36 cellular contexts compared by ENCODE assay signal in the genomic region with DNA sequence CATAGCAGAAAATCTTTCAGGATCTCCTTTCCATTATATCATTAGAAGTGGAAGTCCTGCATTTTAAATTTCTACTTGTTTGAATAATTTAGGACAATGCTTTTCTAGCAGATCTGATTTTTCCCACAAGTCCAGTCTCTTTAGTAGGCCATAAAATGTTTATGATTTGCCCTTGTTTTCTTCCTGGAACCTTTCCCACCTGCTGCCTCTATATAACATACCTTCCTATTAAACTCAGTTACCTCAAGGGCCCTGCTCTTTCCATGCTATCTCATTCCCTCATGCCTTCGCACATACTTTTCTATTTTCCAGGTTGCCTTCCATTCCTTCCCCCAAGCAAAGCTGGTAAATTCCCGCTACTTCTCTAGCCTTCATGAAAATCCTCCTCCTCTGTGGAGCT.
"Had no signal": no experiment of that assay in that cellular context is flagged by ENCODE, and none has a peak within 500 bp of the region (broad histone marks: within the 10 kb centered on the region; RNA-seq: fewer than 3 reads in every experiment).

No MANE protein-coding gene starts in this region.

- H3K4me3 ChIP-seq: ascending aorta, cardiac muscle cell had no signal

- H3K4me3 Mint-ChIP-seq: activated B cell treated with CpG ODN at 0.5 μM for 24 hours; activated CD4-positive, alpha-beta memory T cell treated with anti-CD3 and anti-CD28 coated beads for 36 hours; activated CD4-positive, alpha-beta T cell treated with anti-CD3 and anti-CD28 coated beads, Interleukin-2, amount 10 ng/mL, durations not matched to agents 24 days and 14 days; activated CD8-positive, alpha-beta T cell treated with anti-CD3 and anti-CD28 coated beads for 36 hours; activated naive CD4-positive, alpha-beta T cell treated with anti-CD3 and anti-CD28 coated beads, Interleukin-2, amount 10 ng/mL, durations not matched to agents 7 days and 5 days; activated naive CD4-positive, alpha-beta T cell treated with anti-CD3 and anti-CD28 coated beads, Interleukin-2, amount 50 U/mL, for 24 hours; activated naive CD8-positive, alpha-beta T cell; activated naive CD8-positive, alpha-beta T cell treated with anti-CD3 and anti-CD28 coated beads, Interleukin-2, amount 10 ng/mL, durations not matched to agents 7 days and 5 days; activated naive CD8-positive, alpha-beta T cell treated with anti-CD3 and anti-CD28 coated beads, Interleukin-2, amount 50 U/mL, for 24 hours; activated T-cell treated with anti-CD3 and anti-CD28 coated beads, Interleukin-2, amount 50 U/mL, for 4 hours; activated T-cell treated with anti-CD3 and anti-CD28 coated beads, Interleukin-2, amount 50 U/mL, for 72 hours; activated T-helper 1 cell treated with anti-CD3 and anti-CD28 coated beads, Interleukin-12 subunit alpha, Interleukin-12 subunit beta, Interleukin-2, Interleukin-4 antibody, amounts not matched to agents 30 ng/mL and 10 ng/mL and 1 ng/mL, durations not matched to agents 14 hours and 24 hours and 36 hours; activated T-helper 17 cell treated with anti-CD3 and anti-CD28 coated beads, Interleukin-2, amount 50 U/mL, for 72 hours; brain; central memory CD8-positive, alpha-beta T cell; T-helper 1 cell treated with Interleukin-12 subunit alpha and Interleukin-12 subunit beta and Interleukin-4 antibody, amounts not matched to agents 30 μg/mL and 1 μg/mL, for 36 hours; T-helper 2 cell treated with Interferon-gamma antibody and Interleukin-4, amounts not matched to agents 5 μg/mL and 100 μg/mL, for 36 hours had no signal

- H3K36me3 Mint-ChIP-seq: activated naive CD4-positive, alpha-beta T cell treated with anti-CD3 and anti-CD28 coated beads, Interleukin-2, amount 10 ng/mL, durations not matched to agents 7 days and 5 days; activated naive CD8-positive, alpha-beta T cell treated with anti-CD3 and anti-CD28 coated beads, Interleukin-2, amount 10 ng/mL, durations not matched to agents 7 days and 5 days had no signal

- H3K27ac Mint-ChIP-seq: activated B cell treated with CpG ODN at 0.5 μM for 24 hours; activated CD4-positive, alpha-beta memory T cell treated with anti-CD3 and anti-CD28 coated beads for 36 hours; activated CD4-positive, alpha-beta T cell treated with anti-CD3 and anti-CD28 coated beads, Interleukin-2, amount 10 ng/mL, durations not matched to agents 24 days and 14 days; activated CD8-positive, alpha-beta T cell treated with anti-CD3 and anti-CD28 coated beads for 36 hours; activated naive CD4-positive, alpha-beta T cell treated with anti-CD3 and anti-CD28 coated beads, Interleukin-2, amount 10 ng/mL, durations not matched to agents 7 days and 5 days; activated naive CD4-positive, alpha-beta T cell treated with anti-CD3 and anti-CD28 coated beads, Interleukin-2, amount 50 U/mL, for 24 hours; activated naive CD8-positive, alpha-beta T cell; activated naive CD8-positive, alpha-beta T cell treated with anti-CD3 and anti-CD28 coated beads, Interleukin-2, amount 10 ng/mL, durations not matched to agents 7 days and 5 days; activated naive CD8-positive, alpha-beta T cell treated with anti-CD3 and anti-CD28 coated beads, Interleukin-2, amount 50 U/mL, for 24 hours; activated T-cell treated with anti-CD3 and anti-CD28 coated beads, Interleukin-2, amount 50 U/mL, for 72 hours; activated T-helper 1 cell treated with anti-CD3 and anti-CD28 coated beads, Interleukin-12 subunit alpha, Interleukin-12 subunit beta, Interleukin-2, Interleukin-4 antibody, amounts not matched to agents 30 ng/mL and 10 ng/mL and 1 ng/mL, durations not matched to agents 14 hours and 24 hours and 36 hours; activated T-helper 17 cell treated with anti-CD3 and anti-CD28 coated beads, Interleukin-2, amount 50 U/mL, for 72 hours; brain; T-helper 1 cell treated with Interleukin-12 subunit alpha and Interleukin-12 subunit beta and Interleukin-4 antibody, amounts not matched to agents 30 μg/mL and 1 μg/mL, for 36 hours; T-helper 2 cell treated with Interferon-gamma antibody and Interleukin-4, amounts not matched to agents 5 μg/mL and 100 μg/mL, for 36 hours had no signal

- H3K27me3 ChIP-seq: ascending aorta had no signal

- H3K9me3 ChIP-seq: ascending aorta had no signal

- H3K27me3 Mint-ChIP-seq: activated B cell treated with CpG ODN at 0.5 μM for 24 hours; activated CD4-positive, alpha-beta memory T cell treated with anti-CD3 and anti-CD28 coated beads for 36 hours; activated CD4-positive, alpha-beta T cell treated with anti-CD3 and anti-CD28 coated beads, Interleukin-2, amount 10 ng/mL, durations not matched to agents 24 days and 14 days; activated CD8-positive, alpha-beta T cell treated with anti-CD3 and anti-CD28 coated beads for 36 hours; activated naive CD4-positive, alpha-beta T cell treated with anti-CD3 and anti-CD28 coated beads, Interleukin-2, amount 50 U/mL, for 24 hours; activated naive CD8-positive, alpha-beta T cell; activated naive CD8-positive, alpha-beta T cell treated with anti-CD3 and anti-CD28 coated beads, Interleukin-2, amount 50 U/mL, for 24 hours; activated T-helper 17 cell treated with anti-CD3 and anti-CD28 coated beads, Interleukin-2, amount 50 U/mL, for 72 hours; brain; central memory CD8-positive, alpha-beta T cell had no signal

- H3K27ac ChIP-seq: ascending aorta, cardiac muscle cell, VCaP had no signal

- H3K9me3 Mint-ChIP-seq: activated B cell treated with CpG ODN at 0.5 μM for 24 hours; activated CD4-positive, alpha-beta memory T cell treated with anti-CD3 and anti-CD28 coated beads for 36 hours; activated CD4-positive, alpha-beta T cell treated with anti-CD3 and anti-CD28 coated beads, Interleukin-2, amount 10 ng/mL, durations not matched to agents 24 days and 14 days; activated CD8-positive, alpha-beta T cell treated with anti-CD3 and anti-CD28 coated beads for 36 hours; activated naive CD4-positive, alpha-beta T cell treated with anti-CD3 and anti-CD28 coated beads, Interleukin-2, amount 10 ng/mL, durations not matched to agents 7 days and 5 days; activated naive CD4-positive, alpha-beta T cell treated with anti-CD3 and anti-CD28 coated beads, Interleukin-2, amount 50 U/mL, for 24 hours; activated naive CD8-positive, alpha-beta T cell treated with anti-CD3 and anti-CD28 coated beads, Interleukin-2, amount 10 ng/mL, durations not matched to agents 7 days and 5 days; activated naive CD8-positive, alpha-beta T cell treated with anti-CD3 and anti-CD28 coated beads, Interleukin-2, amount 50 U/mL, for 24 hours; activated T-cell treated with anti-CD3 and anti-CD28 coated beads, Interleukin-2, amount 50 U/mL, for 4 hours; activated T-cell treated with anti-CD3 and anti-CD28 coated beads, Interleukin-2, amount 50 U/mL, for 72 hours; activated T-helper 1 cell treated with anti-CD3 and anti-CD28 coated beads, Interleukin-12 subunit alpha, Interleukin-12 subunit beta, Interleukin-2, Interleukin-4 antibody, amounts not matched to agents 30 ng/mL and 10 ng/mL and 1 ng/mL, durations not matched to agents 14 hours and 24 hours and 36 hours; activated T-helper 17 cell treated with anti-CD3 and anti-CD28 coated beads, Interleukin-2, amount 50 U/mL, for 72 hours; brain; central memory CD8-positive, alpha-beta T cell; T-helper 1 cell treated with Interleukin-12 subunit alpha and Interleukin-12 subunit beta and Interleukin-4 antibody, amounts not matched to agents 30 μg/mL and 1 μg/mL, for 36 hours had no signal

- H3K4me1 Mint-ChIP-seq: activated B cell treated with CpG ODN at 0.5 μM for 24 hours; activated CD4-positive, alpha-beta T cell treated with anti-CD3 and anti-CD28 coated beads, Interleukin-2, amount 10 ng/mL, durations not matched to agents 24 days and 14 days; activated naive CD4-positive, alpha-beta T cell treated with anti-CD3 and anti-CD28 coated beads, Interleukin-2, amount 50 U/mL, for 24 hours; activated naive CD8-positive, alpha-beta T cell treated with anti-CD3 and anti-CD28 coated beads, Interleukin-2, amount 10 ng/mL, durations not matched to agents 7 days and 5 days; activated naive CD8-positive, alpha-beta T cell treated with anti-CD3 and anti-CD28 coated beads, Interleukin-2, amount 50 U/mL, for 24 hours; activated T-helper 17 cell treated with anti-CD3 and anti-CD28 coated beads, Interleukin-2, amount 50 U/mL, for 72 hours; brain; central memory CD8-positive, alpha-beta T cell had no signal

- ATAC-seq: activated CD8-positive, alpha-beta T cell treated with anti-CD3 and anti-CD28 coated beads for 36 hours; activated naive CD8-positive, alpha-beta T cell treated with anti-CD3 and anti-CD28 coated beads, Interleukin-2, amount 50 U/mL, for 24 hours; activated T-cell treated with anti-CD3 and anti-CD28 coated beads, Interleukin-2, amount 50 U/mL, for 4 hours; activated T-cell treated with anti-CD3 and anti-CD28 coated beads, Interleukin-2, amount 50 U/mL, for 72 hours; activated T-helper 17 cell treated with anti-CD3 and anti-CD28 coated beads, Interleukin-2, amount 50 U/mL, for 72 hours had no signal

- DNase-seq: activated B cell treated with CpG ODN at 0.5 μM for 24 hours; activated CD4-positive, alpha-beta memory T cell treated with anti-CD3 and anti-CD28 coated beads for 36 hours; activated CD4-positive, alpha-beta T cell treated with anti-CD3 and anti-CD28 coated beads for 4 hours; activated CD4-positive, alpha-beta T cell treated with anti-CD3 and anti-CD28 coated beads, Interleukin-2, amount 50 U/mL, for 1 hour; activated CD4-positive, alpha-beta T cell treated with anti-CD3 and anti-CD28 coated beads, Interleukin-2, amount 50 U/mL, for 4 hours; activated CD4-positive, CD25-positive, alpha-beta regulatory T cell treated with anti-CD3 and anti-CD28 coated beads, Interleukin-2, amount 50 U/mL, for 72 hours; activated CD8-positive, alpha-beta memory T cell treated with anti-CD3 and anti-CD28 coated beads, Interleukin-2, amount 50 U/mL, for 4 hours; activated CD8-positive, alpha-beta T cell treated with anti-CD3 and anti-CD28 coated beads for 36 hours; activated effector memory CD4-positive, alpha-beta T cell treated with anti-CD3 and anti-CD28 coated beads, Interleukin-2, amount 50 U/mL, for 16 hours; activated naive CD4-positive, alpha-beta T cell treated with anti-CD3 and anti-CD28 coated beads, Interleukin-2, amount 10 ng/mL, durations not matched to agents 7 days and 5 days; activated naive CD4-positive, alpha-beta T cell treated with Interleukin-2 at 50 U/mL for 16 hours; activated naive CD8-positive, alpha-beta T cell treated with anti-CD3 and anti-CD28 coated beads, Interleukin-2, amount 10 ng/mL, durations not matched to agents 7 days and 5 days; activated naive CD8-positive, alpha-beta T cell treated with anti-CD3 and anti-CD28 coated beads, Interleukin-2, amount 50 U/mL, for 24 hours; activated T-cell treated with anti-CD3 and anti-CD28 coated beads for 4 hours; activated T-cell treated with anti-CD3 and anti-CD28 coated beads, Interleukin-2, amount 50 U/mL, for 1 hour; activated T-cell treated with anti-CD3 and anti-CD28 coated beads, Interleukin-2, amount 50 U/mL, for 4 hours; activated T-cell treated with anti-CD3 and anti-CD28 coated beads, Interleukin-2, amount 50 U/mL, for 72 hours; amygdala; anterior cingulate cortex; caudate nucleus; cerebellar nuclear complex; T-helper 1 cell; T-helper 2 cell; T-helper 9 cell had no signal

- H3K4me1 ChIP-seq: ascending aorta had no signal
